8 cellular contexts compared by ENCODE assay signal in genomic region chr2:237060518-237061312, GRCh38. TPM values are rescaled to one million over a fixed set of nuclear protein-coding genes. Genes with fewer than 3 reads are reported as not detected.
DNase-seq lines count a peak whose midpoint lies in the region; ATAC-seq, FAIRE-seq and TF ChIP-seq lines count a peak whose summit lies in the region.

No MANE protein-coding gene starts in this region.

- no peak for TF ChIP-seq EP300 in H1 (IDR thresholded peaks at IDR 0.05; ENCODE audit: borderline replicate concordance in 1 of 2, low read depth in 2 of 2, low read length in 2 of 2)

- H3K9me3 Mint-ChIP-seq in memory B cell = no peaks in the 10 kb centered on the region

- no peak overlapping the region; the same call in 1 of the 2 replicates for H2BK5ac ChIP-seq in H1 (ENCODE audit: low read depth, low read length)

- H3K36me3 Mint-ChIP-seq in memory B cell = no peaks in the 10 kb centered on the region

- peaks cover 26% of the 10 kb centered on the region for H3K4me1 Mint-ChIP-seq in memory B cell

- H3K23me2 ChIP-seq in H1 (ENCODE audit: low read depth, low read length) = no peaks in the 10 kb centered on the region

- no peaks in the 10 kb centered on the region for H3K79me2 ChIP-seq in DND-41 (ENCODE audit: insufficient read depth, low read length)
- H3K79me2 ChIP-seq in H1 (ENCODE audit: control insufficient read depth in 1 of 2, insufficient read depth in 2 of 2, low read length in 2 of 2) = no peaks in the 10 kb centered on the region

- H3K27me3 Mint-ChIP-seq in memory B cell = peaks cover 8% of the 10 kb centered on the region

- in situ Hi-C loops in Panc1 (cut with HindIII; ENCODE audit: low pct_unique_long_range_greater_than_20kb, low sequenced_read_pairs) = no loop called here

- H2BK20ac ChIP-seq in H1 (ENCODE audit: low read length) = no peak overlapping the region

- H3K23ac ChIP-seq in H1 (ENCODE audit: insufficient read length) = no peak overlapping the region

- H3K56ac ChIP-seq in H1 (replicated peaks; ENCODE audit: insufficient read length, low read depth, low read length) = no peak overlapping the region

- WGBS in H1 (ENCODE audit: extremely low coverage in 1 of 2, insufficient coverage in 1 of 2, insufficient read length in 1 of 2, insufficient replicate concordance in 2 of 2, low coverage in 1 of 2, low lambda C conversion rate in 2 of 2, missing lambda C conversion rate in 1 of 2), 2 experiments = 51% methylated on average over 15 of the region's 15 CpGs; no CpG with 5 or more reads in 1 of the 2 experiments

- peak; percentile 52 for TF ChIP-seq CTCF in DND-41 (IDR thresholded peaks at IDR 0.05; ENCODE audit: borderline replicate concordance, extremely low read depth, low read length, poor library complexity, severe bottlenecking)
- TF ChIP-seq CTCF in Panc1 (IDR thresholded peaks at IDR 0.05) = peak; percentile 84
- TF ChIP-seq CTCF in H1 (IDR thresholded peaks at IDR 0.05; ENCODE audit: control extremely low read depth in 1 of 3, insufficient read depth in 1 of 3, low read depth in 1 of 3, low read length in 3 of 3) = peak; percentile 62 to 78 (median 76)
- TF ChIP-seq CTCF in uterus (IDR thresholded peaks at IDR 0.05) = peak; percentile 63 to 71 (median 70)

- no peak overlapping the region for H2AK5ac ChIP-seq in H1 (ENCODE audit: low read depth, low read length)

- POLR2A ChIA-PET in Panc1 (lab: Charles Lee) (no interaction called here), H1 (lab: Charles Lee; ENCODE audit: partially characterized antibody) (interaction anchor here (0.7 kb wide), 1 partner anchor 18 kb away, joined by 3 read pairs; no protein-coding TSS in a partner anchor)

- H4K5ac ChIP-seq in H1 (ENCODE audit: insufficient read length, low read depth, low read length) = no peak overlapping the region

- H3K27me3 ChIP-seq in DND-41 (ENCODE audit: insufficient read depth, low read length, poor library complexity) (no peaks in the 10 kb centered on the region), Panc1 (ENCODE audit: control insufficient read depth, insufficient read depth, low read length) (0 out of 2 replicates have a peak, but pooled peaks cover 2% of the 10 kb centered on the region), H1 (replicated peaks in 1 of 4; ENCODE audit: control insufficient read depth in 3 of 4, extremely low read depth in 1 of 4, insufficient read depth in 3 of 4, low read length in 3 of 4) (no peaks in the 10 kb centered on the region), uterus (no peaks in the 10 kb centered on the region)

- CTCF ChIA-PET in Panc1 (lab: Charles Lee) (no interaction called here), H1 (lab: Charles Lee; ENCODE audit: partially characterized antibody) (interaction anchor here (0.6 to 5.0 kb wide), 14 partner anchors 13 to 751 kb away, joined by 3 to 43 read pairs (median 4); partner anchors contain the start of gene ACKR3)

- H3K14ac ChIP-seq in H1 (ENCODE audit: insufficient read length) = no peak overlapping the region

- BruUV-seq in Panc1 (replicated peaks; lab: Mats Ljungman, UMichigan) = no TSS peak

- H2AFZ ChIP-seq in DND-41 (ENCODE audit: low read depth, low read length) (no peak overlapping the region), H1 (ENCODE audit: low read length) (no peak overlapping the region)

- no peaks in the 10 kb centered on the region for H3K79me1 ChIP-seq in H1 (ENCODE audit: low read depth, low read length)

- H4K20me1 ChIP-seq in DND-41 (ENCODE audit: insufficient read depth, low read length) = no peaks in the 10 kb centered on the region
- no peaks in the 10 kb centered on the region for H4K20me1 ChIP-seq in H1 (replicated peaks in 1 of 2; ENCODE audit: control insufficient read depth in 1 of 2, insufficient read depth in 2 of 2, low read length in 2 of 2)

- no peak overlapping the region for H4K8ac ChIP-seq in H1 (ENCODE audit: extremely low read depth, insufficient read depth, low read length)

- H4K91ac ChIP-seq in H1 (replicated peaks; ENCODE audit: insufficient read length, low read length) = peak overlapping the region; percentile 17

- peak; percentile 84 for FAIRE-seq in H1 (lab: Jason Lieb, UNC)

- TF ChIP-seq POLR2A in H1 (IDR thresholded peaks at IDR 0.05; ENCODE audit: control extremely low read depth in 1 of 2, low read depth in 2 of 2, low read length in 2 of 2) (no peak), uterus (IDR thresholded peaks at IDR 0.05) (no peak)

- H3K4me3 Mint-ChIP-seq in memory B cell = no peak overlapping the region

- H3K18ac ChIP-seq in H1 (ENCODE audit: extremely low read depth, low read length) = no peak overlapping the region; the same call in 1 of the 2 replicates

- no peak overlapping the region for H2BK15ac ChIP-seq in H1 (ENCODE audit: low read length)

- peak; percentile 50; the same call in 1 of the 3 replicates for ATAC-seq in DND-41 (ENCODE audit: insufficient read depth, low read depth)
- peak; percentile 87 for ATAC-seq in Panc1
- peak; percentile 30 for ATAC-seq in memory B cell (ENCODE audit: low read depth)
- ATAC-seq in GM21825 (IDR thresholded peaks at IDR 0.05; ENCODE audit: unreplicated experiment) = no peak
- ATAC-seq in HG02678 (IDR thresholded peaks at IDR 0.05; ENCODE audit: unreplicated experiment) = no peak

- H3K4me3 ChIP-seq in DND-41 (ENCODE audit: low read depth in 1 of 2, low read length in 2 of 2) (no peak overlapping the region), Panc1 (ENCODE audit: low read depth in 2 of 2, low read length in 2 of 2) (no peak overlapping the region), H1 (ENCODE audit: extremely low read depth in 1 of 4, insufficient read depth in 2 of 4, low read depth in 3 of 4, low read length in 4 of 4) (no peak overlapping the region), uterus (no peak overlapping the region)
- H3K4me3 ChIP-seq in Jurkat, Clone E6-1 (ENCODE audit: low read length) = no peak overlapping the region

- H3K9ac ChIP-seq in DND-41 (ENCODE audit: low read depth, low read length) (no peak overlapping the region), H1 (replicated peaks in 1 of 4; ENCODE audit: extremely low read depth in 1 of 4, low read depth in 3 of 4, low read length in 3 of 4) (no peak overlapping the region)

- peak; percentile 24 for DNase-seq in DND-41
- peak; percentile 20 for DNase-seq in Jurkat, Clone E6-1 (ENCODE audit: low read depth, low spot score)
- peak; percentile 45 for DNase-seq in Panc1 (ENCODE audit: low read depth, low spot score)
- DNase-seq in H1 (ENCODE audit: low read depth in 1 of 2, low spot score in 2 of 2) = peak in 1 of 2 experiments; percentile 66
- peak in 1 of 2 donors; percentile 16 for DNase-seq in memory B cell (ENCODE audit: low spot score in 2 of 2)
- peak; percentile 44 to 52 for DNase-seq in uterus

- no peak overlapping the region for H3K4ac ChIP-seq in H1 (replicated peaks; ENCODE audit: insufficient read length, low read depth, low read length)

- no peaks in the 10 kb centered on the region for H3K36me3 ChIP-seq in DND-41 (ENCODE audit: insufficient read depth, low read length)
- no peaks in the 10 kb centered on the region for H3K36me3 ChIP-seq in Panc1 (ENCODE audit: control insufficient read depth, insufficient read depth, low read length)
- H3K36me3 ChIP-seq in H1 (ENCODE audit: control insufficient read depth in 2 of 4, insufficient read depth in 4 of 4, low read length in 3 of 4) = no peaks in the 10 kb centered on the region
- H3K36me3 ChIP-seq in uterus = no peaks in the 10 kb centered on the region

- H2BK12ac ChIP-seq in H1 (ENCODE audit: low read depth, low read length) = 0 out of 2 replicates have a peak overlapping the region, but pooled peaks have one; percentile 39

- H3K9me3 ChIP-seq in DND-41 (ENCODE audit: insufficient read depth, low read length, severe bottlenecking) = no peaks in the 10 kb centered on the region
- no peaks in the 10 kb centered on the region for H3K9me3 ChIP-seq in Panc1 (ENCODE audit: control insufficient read depth, insufficient read depth, low read depth, low read length)
- H3K9me3 ChIP-seq in H1 (ENCODE audit: insufficient read depth in 2 of 2, low read depth in 1 of 2, low read length in 1 of 2) = no peaks in the 10 kb centered on the region
- no peaks in the 10 kb centered on the region for H3K9me3 ChIP-seq in uterus

- peak; percentile 93 for TF ChIP-seq RAD21 in H1 (IDR thresholded peaks at IDR 0.05 in 1 of 2, conservative IDR thresholded peaks at IDR 0.05 in 1 of 2; ENCODE audit: low read depth in 2 of 2, low read length in 2 of 2)

- H3K4me1 ChIP-seq in DND-41 (ENCODE audit: insufficient read depth, low read length) = no peaks in the 10 kb centered on the region
- H3K4me1 ChIP-seq in Panc1 (ENCODE audit: control insufficient read depth, insufficient read depth, low read length) = no peaks in the 10 kb centered on the region; the same call in 1 of the 2 replicates
- H3K4me1 ChIP-seq in H1 (replicated peaks in 1 of 4; ENCODE audit: control insufficient read depth in 3 of 4, insufficient read depth in 4 of 4, low read length in 3 of 4) = peaks cover 0 to 2% (median under 1%) of the 10 kb centered on the region in 4 experiments; a peak in 1 of 7 replicates
- no peaks in the 10 kb centered on the region for H3K4me1 ChIP-seq in uterus

- no peak overlapping the region for H3K4me2 ChIP-seq in DND-41 (ENCODE audit: insufficient read depth, low read length)
- no peak overlapping the region for H3K4me2 ChIP-seq in H1 (ENCODE audit: insufficient read depth in 1 of 2, low read depth in 2 of 2, low read length in 2 of 2)

- H3K27ac ChIP-seq in DND-41 (ENCODE audit: low read length) = no peak overlapping the region
- H3K27ac ChIP-seq in Panc1 (ENCODE audit: low read length) = no peak overlapping the region
- H3K27ac ChIP-seq in H1 (ENCODE audit: low read depth, low read length) = no peak overlapping the region
- no peak overlapping the region for H3K27ac ChIP-seq in uterus

- no peak overlapping the region for H3K27ac Mint-ChIP-seq in memory B cell

- intact Hi-C loops in Panc1 (cut with micrococcal nuclease; ENCODE audit: unreplicated experiment) = loop anchor here (2.0 to 5.0 kb wide), 2 partner anchors 548 to 708 kb away; no protein-coding TSS in a partner anchor
- intact Hi-C loops in uterus (cut with DNase I; ENCODE audit: low total_unique reads) = loop anchor here (5.0 kb wide), 1 partner anchor 708 kb away; no protein-coding TSS in a partner anchor

- H2BK120ac ChIP-seq in H1 (replicated peaks; ENCODE audit: low read depth, low read length) = no peak overlapping the region

RNA-seq across cellular contexts. Expression of gene COPS8, which starts 25.0 kb away (rescaled TPM):
- 113 TPM for polyA plus RNA-seq in Jurkat, Clone E6-1 (2012; ENCODE audit: insufficient read depth, insufficient read length)
- total RNA-seq in Panc1 (2021; ENCODE audit: unreplicated experiment) (57.9 TPM), uterus (100 to 1,000 TPM in 1 of 4 donors, 10 to 100 TPM in 3; 45.0 to 139 (median 60.8) TPM)
- polyA plus RNA-seq in Panc1 (2012; ENCODE audit: insufficient read length) = 49.4 TPM
- 59.3 and 61.3 TPM in 2 replicates for total RNA-seq in H1 (2021; fragmentation: NEBNext Ultra II Directional; extraction: Animal tissue kit (Norgen Biotek cat#: 25700))
- polyA plus RNA-seq in H1 (2011; rRNA removed) = 37.3 and 67.5 TPM in 2 replicates
- 66.0 TPM for polyA plus RNA-seq in H1 (2011; cell fraction: cytosol; rRNA removed)
- polyA plus RNA-seq in H1 (2011; cell fraction: nucleus; rRNA removed) = 18.0 TPM
- polyA plus RNA-seq in H1 (2012, experiment 1 of 2) = 32.3 to 47.0 TPM (median 36.0 TPM) in 4 replicates
- 10.3 TPM for polyA plus RNA-seq in H1 (2012, experiment 2 of 2)
- 30.4 TPM for polyA plus RNA-seq in H1 (2013, experiment 1 of 2)
- polyA plus RNA-seq in H1 (2013, experiment 2 of 2) = 29.0 TPM
- polyA minus RNA-seq in H1 (2011; rRNA and poly(A)+ RNA removed) = 27.0 and 32.5 TPM in 2 replicates
- 21.9 TPM for polyA minus RNA-seq in H1 (2011; cell fraction: cytosol; rRNA and poly(A)+ RNA removed)
- polyA minus RNA-seq in H1 (2011; cell fraction: nucleus; rRNA and poly(A)+ RNA removed) = 50.7 TPM

Comparison
In these comparisons a context has a peak if more than half of its experiments do, and no peak if none do; other contexts are left out.
1. ATAC-seq: peak in DND-41 (single experiment), Panc1 (single experiment) and memory B cell (single experiment); none in GM21825 (single experiment) and HG02678 (single experiment).
2. Peak in every context shown above with its lines, with median percentiles within 50 percentile points of each other: CTCF ChIP-seq.